11 cellular contexts compared by ENCODE assay signal in genomic region chr13:100630564-100630963, GRCh38. TPM values are rescaled to one million over a fixed set of nuclear protein-coding genes. Genes with fewer than 3 reads are reported as not detected.
DNase-seq lines count a peak whose midpoint lies in the region; ATAC-seq and TF ChIP-seq lines count a peak whose summit lies in the region.
"Had no signal": no experiment of that assay in that cellular context is flagged by ENCODE, and none has a peak within 500 bp of the region (broad histone marks: within the 10 kb centered on the region; RNA-seq: fewer than 3 reads in every experiment).

No MANE protein-coding gene starts in this region.

- intact Hi-C loops in lower lobe of right lung (cut with DNase I) = no loop called here

- peak in 8 of 14 donors; percentile 13 to 56 (median 33) for DNase-seq in C1 segment of cervical spinal cord (lab: John Stamatoyannopoulos, UW)
- peak; percentile 97 for DNase-seq in NCI-H146 treated with DMSO at 0.1 percent for 48 hours (lab: John Stamatoyannopoulos, UW; ENCODE audit: unreplicated experiment)
- peak in 23 of 61 donors; percentile 5 to 45 (median 22) for DNase-seq in caudate nucleus (lab: John Stamatoyannopoulos, UW)
- DNase-seq in medulla oblongata (ENCODE audit: extremely low spot score) = peak; percentile 80
- DNase-seq in HEK293T (ENCODE audit: extremely low spot score) = no peak
- no peak for DNase-seq in lower lobe of right lung
- DNase-seq: activated CD4-positive, CD25-positive, alpha-beta regulatory T cell had no signal

- H3K27ac ChIP-seq in caudate nucleus (ENCODE audit: low read depth, low read length) = peak overlapping the region; percentile 77
- H3K27ac ChIP-seq in lower lobe of right lung = no peak overlapping the region
- H3K27ac ChIP-seq: HL-60 had no signal

- H3K9me3 ChIP-seq in lower lobe of right lung = no peaks in the 10 kb centered on the region

- no peak for TF ChIP-seq CTCF in lower lobe of right lung (IDR thresholded peaks at IDR 0.05)

- H3K36me3 ChIP-seq in lower lobe of right lung = peaks cover 62% of the 10 kb centered on the region

- no peaks in the 10 kb centered on the region for H3K27me3 ChIP-seq in lower lobe of right lung (ENCODE audit: low read depth)

- no peak overlapping the region for H3K4me3 ChIP-seq in lower lobe of right lung
- H3K4me3 ChIP-seq: GM12878 had no signal

- POLR2A ChIA-PET in HEK293T (lab: Yijun Ruan, JAX) = no interaction called here

- CTCF ChIA-PET in HEK293T (lab: Yijun Ruan, JAX) = no interaction called here

- H3K4me1 ChIP-seq in lower lobe of right lung = no peaks in the 10 kb centered on the region

- ATAC-seq in HG03095 (IDR thresholded peaks at IDR 0.05; ENCODE audit: unreplicated experiment) (no peak), GM19324 (IDR thresholded peaks at IDR 0.05; ENCODE audit: low FRiP score, unreplicated experiment) (no peak), lower lobe of right lung (no peak)
- ATAC-seq: GM12878 had no signal

TF ChIP-seq in HEK293T, 16 proteins besides CTCF, POLR2A, EP300 and RAD21:
- no peak for TF ChIP-seq NFRKB (IDR thresholded peaks at IDR 0.05)
TF ChIP-seq in HEK293T: peak in this region for 0.

RNA-seq across cellular contexts. Expression of gene GGACT, which starts 42.0 kb away (rescaled TPM):
- total RNA-seq in lower lobe of right lung = 3.4 TPM

RNA-seq across cellular contexts. Expression of gene TMTC4, which starts 44.0 kb away (rescaled TPM):
- total RNA-seq in lower lobe of right lung = 10.9 TPM

Comparison
In these comparisons a context has a peak if more than half of its experiments do, and no peak if none do; other contexts are left out.
1. DNase-seq: peak in C1 segment of cervical spinal cord (8 of 14), NCI-H146 treated with DMSO at 0.1 percent for 48 hours (single experiment) and medulla oblongata (single experiment); none in HEK293T (single experiment) and lower lobe of right lung (single experiment).